9 cellular contexts compared by ENCODE assay signal in genomic region chr1:206687251-206687914, GRCh38. TPM values are rescaled to one million over a fixed set of nuclear protein-coding genes. Genes with fewer than 3 reads are reported as not detected.
DNase-seq lines count a peak whose midpoint lies in the region; ATAC-seq, FAIRE-seq and TF ChIP-seq lines count a peak whose summit lies in the region.
"Had no signal": no experiment of that assay in that cellular context is flagged by ENCODE, and none has a peak within 500 bp of the region (broad histone marks: within the 10 kb centered on the region; RNA-seq: fewer than 3 reads in every experiment).

No MANE protein-coding gene starts in this region.

- no peak for TF ChIP-seq EP300 in A549 (IDR thresholded peaks at IDR 0.05)

- in situ Hi-C loops in mammary epithelial cell (cut with MboI; ENCODE audit: low sequenced_read_pairs in 2 of 2) = no loop called here

- POLR2A ChIA-PET in A549 (lab: Yijun Ruan, JAX) = interaction anchor here (1.3 kb wide), 1 partner anchor 22 kb away, joined by 4 read pairs; no protein-coding TSS in a partner anchor
- POLR2A ChIA-PET in naive thymus-derived CD8-positive, alpha-beta T cell (lab: Charles Lee) = interaction anchor here (0.9 to 1.2 kb wide), 2 partner anchors 101 to 142 kb away, joined by 3 read pairs; no protein-coding TSS in a partner anchor

- no peak for TF ChIP-seq POLR2A in A549 (IDR thresholded peaks at IDR 0.05; ENCODE audit: low read length)

- peaks cover 62% of the 10 kb centered on the region for H3K4me1 ChIP-seq in A549
- peaks cover 36% of the 10 kb centered on the region for H3K4me1 ChIP-seq in HUES64 (ENCODE audit: insufficient read depth, low read length)
- H3K4me1 ChIP-seq in mammary epithelial cell (ENCODE audit: insufficient read depth, low read length) = peaks cover 27% of the 10 kb centered on the region

- peaks cover 0 to 2% (median 0%) of the 10 kb centered on the region in 5 donors for H3K27me3 Mint-ChIP-seq in naive thymus-derived CD8-positive, alpha-beta T cell

- WGBS in A549 (ENCODE audit: missing lambda C conversion rate) = 79% methylated on average over 7 of the region's 7 CpGs
- 46% methylated on average over 6 of the region's 7 CpGs for WGBS in HUES64
- WGBS in mammary epithelial cell (ENCODE audit: low coverage, missing lambda C conversion rate) = 76% methylated on average over 6 of the region's 7 CpGs

- TF ChIP-seq CTCF in A549 (IDR thresholded peaks at IDR 0.05) (no peak), mammary epithelial cell (conservative IDR thresholded peaks at IDR 0.05 in 1 of 2, IDR thresholded peaks at IDR 0.05 in 1 of 2; ENCODE audit: extremely low read depth in 1 of 2, insufficient read depth in 1 of 2, low read depth in 1 of 2, low read length in 2 of 2) (no peak)

- H3K27me3 ChIP-seq in HUES64 (ENCODE audit: insufficient read depth, low read length) (peaks cover 33% of the 10 kb centered on the region), mammary epithelial cell (ENCODE audit: insufficient read depth, low read length) (no peaks in the 10 kb centered on the region)

- dilution Hi-C loops in mammary epithelial cell (cut with HindIII; ENCODE audit: low sequenced_read_pairs) = no loop called here

- H3K4me1 Mint-ChIP-seq in naive thymus-derived CD8-positive, alpha-beta T cell = peaks cover 35 to 76% (median 69%) of the 10 kb centered on the region in 4 donors

- peak overlapping the region; percentile 91; the same call in 2 of the 3 replicates for H3K4me3 ChIP-seq in A549
- peak overlapping the region; percentile 79 for H3K4me3 ChIP-seq in HUES64 (ENCODE audit: low read length)
- H3K4me3 ChIP-seq in mammary epithelial cell (replicated peaks in 1 of 3; ENCODE audit: insufficient read depth in 1 of 3, low read depth in 2 of 3, low read length in 3 of 3) = peak overlapping the region in 1 of 3 experiments; percentile 81

- no peak for FAIRE-seq in A549 (lab: Jason Lieb, UNC)
- FAIRE-seq: TTC549 had no signal

- no peak overlapping the region for H2AFZ ChIP-seq in mammary epithelial cell (ENCODE audit: low read depth, low read length)

- no peak overlapping the region for H3K9ac ChIP-seq in HUES64 (ENCODE audit: low read depth, low read length)
- peak overlapping the region; percentile 94 for H3K9ac ChIP-seq in mammary epithelial cell (ENCODE audit: insufficient read depth, low read length)

- H3K4me2 ChIP-seq in A549 (peak overlapping the region; percentile 97), mammary epithelial cell (ENCODE audit: insufficient read depth, low read depth, low read length) (peak overlapping the region; percentile 78)

- intact Hi-C loops in mammary epithelial cell (cut with micrococcal nuclease) = no loop called here

- CTCF ChIA-PET in A549 (lab: Yijun Ruan, JAX) (interaction anchor here (0.6 to 2.6 kb wide), 8 partner anchors 10 to 143 kb away, joined by 3 to 14 read pairs (median 4); no protein-coding TSS in a partner anchor), mammary epithelial cell (lab: Charles Lee; ENCODE audit: low non-redundant PET) (no interaction called here)

- peak overlapping the region; percentile 7 to 99; a peak in 4 of 6 replicates for H3K27ac ChIP-seq in A549
- peak overlapping the region; percentile 84; the same call in 1 of the 2 replicates for H3K27ac ChIP-seq in HUES64 (ENCODE audit: low read depth, low read length)
- H3K27ac ChIP-seq in mammary epithelial cell (ENCODE audit: insufficient read depth, low read depth, low read length) = no peak overlapping the region

- H4K20me1 ChIP-seq in mammary epithelial cell (ENCODE audit: insufficient read depth, low read length) = peaks cover 2% of the 10 kb centered on the region

- ATAC-seq in A549 = no peak
- no peak for ATAC-seq in naive thymus-derived CD8-positive, alpha-beta T cell

- H3K36me3 ChIP-seq in HUES64 (ENCODE audit: insufficient read depth, low read length) = no peaks in the 10 kb centered on the region
- H3K36me3 ChIP-seq in mammary epithelial cell (ENCODE audit: insufficient read depth, low read length) = no peaks in the 10 kb centered on the region

- peaks cover 73% of the 10 kb centered on the region for H3K79me2 ChIP-seq in mammary epithelial cell (ENCODE audit: insufficient read depth, low read length)

- no TSS peak for BruUV-seq in mammary epithelial cell (replicated peaks; lab: Mats Ljungman, UMichigan)

- H3K9me3 ChIP-seq in A549 (no peaks in the 10 kb centered on the region), HUES64 (ENCODE audit: insufficient read depth, low read depth, low read length) (no peaks in the 10 kb centered on the region), mammary epithelial cell (replicated peaks; ENCODE audit: insufficient read depth, low read length) (no peaks in the 10 kb centered on the region)

- peak overlapping the region; percentile 94 to 100 (median 99) for H3K4me3 Mint-ChIP-seq in naive thymus-derived CD8-positive, alpha-beta T cell

- peak overlapping the region; percentile 88 to 100 (median 98) for H3K27ac Mint-ChIP-seq in naive thymus-derived CD8-positive, alpha-beta T cell

- no peak for DNase-seq in A549 (ENCODE audit: low read depth in 1 of 2, low spot score in 1 of 2)
- no peak for DNase-seq in mammary epithelial cell
- no peak for DNase-seq in naive thymus-derived CD8-positive, alpha-beta T cell
- no peak for DNase-seq in NAMALWA (ENCODE audit: low spot score)
- DNase-seq in NCI-H1092 treated with DMSO at 0.1 percent for 48 hours (lab: John Stamatoyannopoulos, UW) = no peak
- no peak for DNase-seq in SW 1271 (lab: John Stamatoyannopoulos, UW)
- no peak for DNase-seq in activated gamma-delta T cell treated with Interleukin-2 at 50 U/mL for 16 hours

- no peaks in the 10 kb centered on the region for H3K36me3 Mint-ChIP-seq in naive thymus-derived CD8-positive, alpha-beta T cell

- H3K9me3 Mint-ChIP-seq in naive thymus-derived CD8-positive, alpha-beta T cell = no peaks in the 10 kb centered on the region

- TF ChIP-seq RAD21 in A549 (conservative IDR thresholded peaks at IDR 0.05 in 1 of 2, IDR thresholded peaks at IDR 0.05 in 1 of 2) = no peak

TF ChIP-seq in A549, 52 proteins besides CTCF, POLR2A, EP300 and RAD21:
- TF ChIP-seq HOXB5 (CRISPR knock-in tag; IDR thresholded peaks at IDR 0.05) (no peak), MAZ (IDR thresholded peaks at IDR 0.05; ENCODE audit: borderline replicate concordance, low read depth, low read length) (no peak), FOSL2 (IDR thresholded peaks at IDR 0.05) (no peak), FOSL2 (CRISPR knock-in tag; IDR thresholded peaks at IDR 0.05) (no peak), ZSCAN20 (CRISPR knock-in tag; IDR thresholded peaks at IDR 0.05) (no peak), ZFP36 (IDR thresholded peaks at IDR 0.05; ENCODE audit: borderline replicate concordance, partially characterized antibody) (no peak), KDM5A (IDR thresholded peaks at IDR 0.05) (no peak), NFE2L2 (conservative IDR thresholded peaks at IDR 0.05; ENCODE audit: low read length) (no peak)
- TF ChIP-seq, protein P1, sequence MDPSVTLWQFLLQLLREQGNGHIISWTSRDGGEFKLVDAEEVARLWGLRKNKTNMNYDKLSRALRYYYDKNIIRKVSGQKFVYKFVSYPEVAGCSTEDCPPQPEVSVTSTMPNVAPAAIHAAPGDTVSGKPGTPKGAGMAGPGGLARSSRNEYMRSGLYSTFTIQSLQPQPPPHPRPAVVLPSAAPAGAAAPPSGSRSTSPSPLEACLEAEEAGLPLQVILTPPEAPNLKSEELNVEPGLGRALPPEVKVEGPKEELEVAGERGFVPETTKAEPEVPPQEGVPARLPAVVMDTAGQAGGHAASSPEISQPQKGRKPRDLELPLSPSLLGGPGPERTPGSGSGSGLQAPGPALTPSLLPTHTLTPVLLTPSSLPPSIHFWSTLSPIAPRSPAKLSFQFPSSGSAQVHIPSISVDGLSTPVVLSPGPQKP (IDR thresholded peaks at IDR 0.05; ENCODE audit: low read depth, low read length) = no peak

RNA-seq across cellular contexts. Expression of gene MAPKAPK2, which starts 2.7 kb away (rescaled TPM):
- polyA plus RNA-seq in A549 (2011; rRNA removed) (37.2 and 48.5 TPM in 2 replicates), A549 (2017; fragmentation: RNase III; extraction: RNeasy Plus Mini Kit Qiagen cat#74134 plus additional on column Dnase treatment) (36.5 to 43.8 TPM (median 43.0 TPM) in 3 replicates), mammary epithelial cell (57.4 TPM)
- 34.3 and 42.5 TPM in 2 replicates for polyA plus RNA-seq in A549 (2012; cell fraction: cytosol; rRNA removed)
- polyA plus RNA-seq in A549 (2012; cell fraction: nucleus; rRNA removed) = 62.0 and 66.6 TPM in 2 replicates
- polyA minus RNA-seq in A549 (2011; rRNA and poly(A)+ RNA removed) = 49.2 and 51.4 TPM in 2 replicates
- polyA plus RNA-seq in HUES64 (2013, experiment 1 of 2) = 38.0 TPM
- polyA plus RNA-seq in HUES64 (2013, experiment 2 of 2) = 44.5 TPM
- 10 to 100 TPM; 44.2 to 77.5 TPM for total RNA-seq in mammary epithelial cell
- 69.6 TPM for polyA minus RNA-seq in mammary epithelial cell
- total RNA-seq in naive thymus-derived CD8-positive, alpha-beta T cell = 10 to 100 TPM; 52.2 to 55.8 TPM
- polyA plus RNA-seq in naive thymus-derived CD8-positive, alpha-beta T cell = 1 to 10 TPM; 1.3 to 2.5 (median 1.6) TPM

RNA-seq across cellular contexts. Expression of gene DYRK3, which starts 52.0 kb away (rescaled TPM):
- polyA plus RNA-seq in A549 (2011; rRNA removed) (7.3 and 9.3 TPM in 2 replicates), A549 (2017; fragmentation: RNase III; extraction: RNeasy Plus Mini Kit Qiagen cat#74134 plus additional on column Dnase treatment) (8.2 to 8.8 TPM (median 8.7 TPM) in 3 replicates), mammary epithelial cell (12.3 TPM)
- 1.8 and 2.1 TPM in 2 replicates for polyA plus RNA-seq in A549 (2012; cell fraction: cytosol; rRNA removed)
- polyA plus RNA-seq in A549 (2012; cell fraction: nucleus; rRNA removed) = 2.0 and 2.6 TPM in 2 replicates
- 8.5 and 10.5 TPM in 2 replicates for polyA minus RNA-seq in A549 (2011; rRNA and poly(A)+ RNA removed)
- 9.2 TPM for polyA plus RNA-seq in HUES64 (2013, experiment 1 of 2)
- polyA plus RNA-seq in HUES64 (2013, experiment 2 of 2) = 8.6 TPM
- total RNA-seq in mammary epithelial cell = 10 to 100 TPM; 23.2 to 35.3 TPM
- polyA minus RNA-seq in mammary epithelial cell = 22.6 TPM
- under 1 TPM; 0.22 to 0.34 TPM for total RNA-seq in naive thymus-derived CD8-positive, alpha-beta T cell
- polyA plus RNA-seq in naive thymus-derived CD8-positive, alpha-beta T cell = not detected

Comparison
In these comparisons a context has a peak if more than half of its experiments do, and no peak if none do; other contexts are left out.
1. RNA of gene MAPKAPK2, which starts 2.7 kb away (polyA plus RNA-seq): 57.4 TPM in mammary epithelial cell (single experiment) and 34.3 to 66.6 TPM in A549; 1.3 to 2.5 TPM in naive thymus-derived CD8-positive, alpha-beta T cell; every median in the first group is over 10 times any median in the second.